In the genomic region with DNA sequence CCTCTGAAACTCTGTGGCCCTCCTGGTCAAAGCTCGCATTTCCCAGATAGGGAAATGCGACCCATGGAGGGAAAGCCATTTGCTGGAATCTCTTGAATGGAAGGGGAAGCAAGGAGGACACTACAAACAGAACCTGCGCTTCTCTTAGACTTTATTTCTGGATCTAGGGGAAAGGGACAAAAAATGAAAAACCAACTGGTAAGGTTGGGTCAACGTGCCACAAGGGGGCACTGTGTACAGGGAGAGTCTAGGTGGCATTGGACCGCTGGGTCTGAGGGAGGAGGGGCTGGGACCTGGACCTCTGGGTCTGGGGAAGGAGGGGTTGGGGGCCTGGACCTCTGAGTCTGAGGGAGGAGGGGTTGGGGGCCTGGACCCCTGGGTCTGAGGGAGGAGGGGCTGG, we compare ENCODE assay signal across 8 cellular contexts. TPM values are rescaled to one million over a fixed set of nuclear protein-coding genes. Genes with fewer than 3 reads are reported as not detected.
A peak's percentile ranks its signal among the peaks of the same experiment; 100 is the strongest.
DNase-seq lines count a peak whose midpoint lies in the region; ATAC-seq and TF ChIP-seq lines count a peak whose summit lies in the region.

No MANE protein-coding gene starts in this region.

- DNase-seq in Calu3: peak; percentile 74
- DNase-seq in KBM-7: peak; percentile 47
- peak; percentile 31 for DNase-seq in activated T-cell treated with anti-CD3 and anti-CD28 coated beads for 48 hours (ENCODE audit: low read depth)
- peak; percentile 63 for DNase-seq in islet precursor cell
- DNase-seq in foreskin melanocyte: no peak

- no peak overlapping the region for H3K27ac Mint-ChIP-seq in Calu3 (ENCODE audit: unreplicated experiment)

- H3K4me1 Mint-ChIP-seq in Calu3 (ENCODE audit: low read depth, unreplicated experiment): no peaks in the 10 kb centered on the region

- H3K9me3 Mint-ChIP-seq in Calu3 (ENCODE audit: low read depth, unreplicated experiment): no peaks in the 10 kb centered on the region

- ATAC-seq in GM19467 (IDR thresholded peaks at IDR 0.05; ENCODE audit: unreplicated experiment): no peak
- no peak for ATAC-seq in HG03196 (IDR thresholded peaks at IDR 0.05; ENCODE audit: unreplicated experiment)
- ATAC-seq in HG03442 (IDR thresholded peaks at IDR 0.05; ENCODE audit: unreplicated experiment): no peak

- CTCF ChIA-PET in Calu3 (lab: Charles Lee): no interaction called here

- in situ Hi-C loops in KBM-7 (cut with MboI; ENCODE audit: low pct_unique_long_range_greater_than_20kb, low sequenced_read_pairs): no loop called here

- peak; percentile 60 for TF ChIP-seq CTCF in Calu3 (IDR thresholded peaks at IDR 0.05; ENCODE audit: unreplicated experiment)

- H3K36me3 Mint-ChIP-seq in Calu3 (ENCODE audit: insufficient read depth, unreplicated experiment): no peaks in the 10 kb centered on the region

- intact Hi-C loops in Calu3 (cut with micrococcal nuclease; ENCODE audit: unreplicated experiment): loop anchor here (5.0 kb wide), 1 partner anchor 191 kb away; no protein-coding TSS in a partner anchor

- no TSS peak for BruUV-seq in Calu3 (replicated peaks; lab: Mats Ljungman, UMichigan)

- H3K27me3 Mint-ChIP-seq in Calu3 (ENCODE audit: unreplicated experiment): no peaks in the 10 kb centered on the region

- H3K4me3 Mint-ChIP-seq in Calu3 (ENCODE audit: low read depth, unreplicated experiment): no peak overlapping the region

RNA-seq across cellular contexts. Expression of a gene that starts 5.0 kb away (rescaled TPM):
- not detected in 2 replicates for total RNA-seq in Calu3 (2022)

RNA-seq across cellular contexts. Expression of a gene that starts 33.0 kb away (rescaled TPM):
- not detected in 2 replicates for total RNA-seq in Calu3 (2022)

RNA-seq across cellular contexts. Expression of a gene that starts 46.6 kb away (rescaled TPM):
- total RNA-seq in Calu3 (2022): 0.24 and 0.38 TPM in 2 replicates

RNA-seq across cellular contexts. Expression of a gene that starts 51.5 kb away (rescaled TPM):
- not detected in 2 replicates for total RNA-seq in Calu3 (2022)
